ENCODE assay signal across 1 cellular context in genomic region chr3:187831125-187832051, GRCh38.
TF ChIP-seq lines count a peak whose summit lies in the region.

No MANE protein-coding gene starts in this region.

TF ChIP-seq in HepG2, 621 proteins besides CTCF, POLR2A, EP300 and RAD21 (continued from another document):
- TF ChIP-seq, protein P1, sequence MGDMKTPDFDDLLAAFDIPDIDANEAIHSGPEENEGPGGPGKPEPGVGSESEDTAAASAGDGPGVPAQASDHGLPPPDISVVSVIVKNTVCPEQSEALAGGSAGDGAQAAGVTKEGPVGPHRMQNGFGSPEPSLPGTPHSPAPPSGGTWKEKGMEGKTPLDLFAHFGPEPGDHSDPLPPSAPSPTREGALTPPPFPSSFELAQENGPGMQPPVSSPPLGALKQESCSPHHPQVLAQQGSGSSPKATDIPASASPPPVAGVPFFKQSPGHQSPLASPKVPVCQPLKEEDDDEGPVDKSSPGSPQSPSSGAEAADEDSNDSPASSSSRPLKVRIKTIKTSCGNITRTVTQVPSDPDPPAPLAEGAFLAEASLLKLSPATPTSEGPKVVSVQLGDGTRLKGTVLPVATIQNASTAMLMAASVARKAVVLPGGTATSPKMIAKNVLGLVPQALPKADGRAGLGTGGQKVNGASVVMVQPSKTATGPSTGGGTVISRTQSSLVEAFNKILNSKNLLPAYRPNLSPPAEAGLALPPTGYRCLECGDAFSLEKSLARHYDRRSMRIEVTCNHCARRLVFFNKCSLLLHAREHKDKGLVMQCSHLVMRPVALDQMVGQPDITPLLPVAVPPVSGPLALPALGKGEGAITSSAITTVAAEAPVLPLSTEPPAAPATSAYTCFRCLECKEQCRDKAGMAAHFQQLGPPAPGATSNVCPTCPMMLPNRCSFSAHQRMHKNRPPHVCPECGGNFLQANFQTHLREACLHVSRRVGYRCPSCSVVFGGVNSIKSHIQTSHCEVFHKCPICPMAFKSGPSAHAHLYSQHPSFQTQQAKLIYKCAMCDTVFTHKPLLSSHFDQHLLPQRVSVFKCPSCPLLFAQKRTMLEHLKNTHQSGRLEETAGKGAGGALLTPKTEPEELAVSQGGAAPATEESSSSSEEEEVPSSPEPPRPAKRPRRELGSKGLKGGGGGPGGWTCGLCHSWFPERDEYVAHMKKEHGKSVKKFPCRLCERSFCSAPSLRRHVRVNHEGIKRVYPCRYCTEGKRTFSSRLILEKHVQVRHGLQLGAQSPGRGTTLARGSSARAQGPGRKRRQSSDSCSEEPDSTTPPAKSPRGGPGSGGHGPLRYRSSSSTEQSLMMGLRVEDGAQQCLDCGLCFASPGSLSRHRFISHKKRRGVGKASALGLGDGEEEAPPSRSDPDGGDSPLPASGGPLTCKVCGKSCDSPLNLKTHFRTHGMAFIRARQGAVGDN (CRISPR knock-in tag; IDR thresholded peaks at IDR 0.05), result peak; percentile 54
- TF ChIP-seq BHLHE40 (IDR thresholded peaks at IDR 0.05; ENCODE audit: low read length) (0 out of 2 replicates have a peak, but pooled peaks have one; percentile 12), MBNL3 (CRISPR knock-in tag; conservative IDR thresholded peaks at IDR 0.05) (no peak), FOSL2 (CRISPR knock-in tag; IDR thresholded peaks at IDR 0.05) (peak; percentile 71)
